Comparison of ENCODE assay signal across 17 cellular contexts in genomic region chr15:94239474-94239873, GRCh38. TPM values are rescaled to one million over a fixed set of nuclear protein-coding genes. Genes with fewer than 3 reads are reported as not detected.
A peak's percentile ranks its signal among the peaks of the same experiment; 100 is the strongest.
DNase-seq lines count a peak whose midpoint lies in the region; ATAC-seq, FAIRE-seq and TF ChIP-seq lines count a peak whose summit lies in the region.
"Had no signal": no experiment of that assay in that cellular context is flagged by ENCODE, and none has a peak within 500 bp of the region (broad histone marks: within the 10 kb centered on the region; RNA-seq: fewer than 3 reads in every experiment).

No MANE protein-coding gene starts in this region.

- FAIRE-seq in HepG2 (lab: Jason Lieb, UNC), result no peak

- H3K9me3 Mint-ChIP-seq in MCF 10A (ENCODE audit: unreplicated experiment), result no peaks in the 10 kb centered on the region
- H3K9me3 Mint-ChIP-seq in activated CD8-positive, alpha-beta T cell treated with anti-CD3 and anti-CD28 coated beads, Interleukin-2, amount 10 ng/mL, durations not matched to agents 7 days and 5 days (ENCODE audit: insufficient read depth), result no peaks in the 10 kb centered on the region
- H3K9me3 Mint-ChIP-seq: WTC11 had no signal

- H3K27ac ChIP-seq in right lobe of liver (peak overlapping the region in 1 of 3 donors; percentile 49), HepG2 (ENCODE audit: extremely low read length, insufficient read depth, low read length) (no peak overlapping the region), left lung (peak overlapping the region; percentile 13 to 24), thyroid gland (peak overlapping the region; percentile 61 to 85 (median 75))
- H3K27ac ChIP-seq: SK-N-MC had no signal

- H4K20me1 ChIP-seq in HepG2 (ENCODE audit: insufficient read depth, low read length), result no peaks in the 10 kb centered on the region

- intact Hi-C loops in right lobe of liver (cut with DNase I) (no loop called here), HepG2 (cut with micrococcal nuclease; ENCODE audit: unreplicated experiment) (no loop called here), MCF 10A (cut with micrococcal nuclease) (loop anchor here (2.0 to 10.0 kb wide), 2 partner anchors 85 to 1215 kb away; no protein-coding TSS in a partner anchor), left lung (cut with DNase I) (no loop called here), thyroid gland (cut with DNase I) (no loop called here)

- no TSS peak for BruUV-seq in HepG2 (replicated peaks; lab: Mats Ljungman, UMichigan)
- no TSS peak for BruUV-seq in MCF 10A (replicated peaks; lab: Mats Ljungman, UMichigan)

- H3K4me1 ChIP-seq in right lobe of liver (peaks cover 0 to 6% (median 0%) of the 10 kb centered on the region in 4 donors), HepG2 (ENCODE audit: insufficient read depth, low read length) (no peaks in the 10 kb centered on the region), left lung (peaks cover 8 to 68% of the 10 kb centered on the region in 2 donors), thyroid gland (peaks cover 26 to 65% of the 10 kb centered on the region in 2 donors)

- TF ChIP-seq POLR2A in right lobe of liver (IDR thresholded peaks at IDR 0.05) (no peak), HepG2 (IDR thresholded peaks at IDR 0.05; ENCODE audit: insufficient read depth in 1 of 2, low read depth in 2 of 2, low read length in 2 of 2) (no peak), thyroid gland (IDR thresholded peaks at IDR 0.05) (no peak)

- DNase-seq in right lobe of liver, result no peak
- no peak for DNase-seq in HepG2 (ENCODE audit: low spot score)
- DNase-seq in MCF 10A (ENCODE audit: unreplicated experiment), result peak; percentile 81
- DNase-seq in left lung, result no peak
- peak in 1 of 2 donors; percentile 19 for DNase-seq in thyroid gland
- no peak for DNase-seq in activated CD8-positive, alpha-beta T cell treated with anti-CD3 and anti-CD28 coated beads, Interleukin-2, amount 10 ng/mL, durations not matched to agents 7 days and 5 days
- no peak for DNase-seq in ureter (ENCODE audit: low spot score)
- no peak for DNase-seq in NCI-H2107 treated with DMSO at 0.1 percent for 48 hours (lab: John Stamatoyannopoulos, UW; ENCODE audit: unreplicated experiment)
- DNase-seq: glutamatergic neuron, Kasumi-1, kidney, NCI-H1417 treated with DMSO at 0.1 percent for 48 hours, NCI-H2227 treated with DMSO at 0.1 percent for 48 hours, transverse colon had no signal

- in situ Hi-C loops in HepG2 (cut with HindIII; ENCODE audit: extremely low pct_ligation_motif_present, low pct_unique_long_range_greater_than_20kb), result no loop called here

- POLR2A ChIA-PET in HepG2 (lab: Yijun Ruan, JAX), result no interaction called here
- POLR2A ChIA-PET in MCF 10A (lab: Yijun Ruan, JAX), result interaction anchor here (0.9 to 5.2 kb wide), 11 partner anchors 9 to 83 kb away, joined by 3 to 85 read pairs (median 4); partner anchors contain the start of gene MCTP2
- POLR2A ChIA-PET in activated CD8-positive, alpha-beta T cell treated with anti-CD3 and anti-CD28 coated beads, Interleukin-2, amount 10 ng/mL, durations not matched to agents 7 days and 5 days (lab: Charles Lee), result interaction anchor here (1.6 kb wide), 1 partner anchor 8 kb away, joined by 8 read pairs; the partner anchor contains the start of gene MCTP2

- no peaks in the 10 kb centered on the region for H3K27me3 Mint-ChIP-seq in MCF 10A (ENCODE audit: insufficient read depth, unreplicated experiment)
- no peaks in the 10 kb centered on the region for H3K27me3 Mint-ChIP-seq in activated CD8-positive, alpha-beta T cell treated with anti-CD3 and anti-CD28 coated beads, Interleukin-2, amount 10 ng/mL, durations not matched to agents 7 days and 5 days (ENCODE audit: low read depth)
- H3K27me3 Mint-ChIP-seq: activated naive CD8-positive, alpha-beta T cell had no signal

- H3K4me3 Mint-ChIP-seq in MCF 10A (ENCODE audit: unreplicated experiment), result peak overlapping the region; percentile 7
- H3K4me3 Mint-ChIP-seq in activated CD8-positive, alpha-beta T cell treated with anti-CD3 and anti-CD28 coated beads, Interleukin-2, amount 10 ng/mL, durations not matched to agents 7 days and 5 days, result no peak overlapping the region
- H3K4me3 Mint-ChIP-seq: activated naive CD8-positive, alpha-beta T cell; WTC11 had no signal

- H3K4me1 Mint-ChIP-seq in MCF 10A (ENCODE audit: insufficient read depth, unreplicated experiment), result peaks cover 37% of the 10 kb centered on the region
- peaks cover 62% of the 10 kb centered on the region for H3K4me1 Mint-ChIP-seq in activated CD8-positive, alpha-beta T cell treated with anti-CD3 and anti-CD28 coated beads, Interleukin-2, amount 10 ng/mL, durations not matched to agents 7 days and 5 days (ENCODE audit: low read depth)

- no peaks in the 10 kb centered on the region for H3K36me3 Mint-ChIP-seq in MCF 10A (ENCODE audit: insufficient read depth, unreplicated experiment)
- H3K36me3 Mint-ChIP-seq in activated CD8-positive, alpha-beta T cell treated with anti-CD3 and anti-CD28 coated beads, Interleukin-2, amount 10 ng/mL, durations not matched to agents 7 days and 5 days (ENCODE audit: low read depth), result peaks cover 33% of the 10 kb centered on the region
- H3K36me3 Mint-ChIP-seq: activated naive CD8-positive, alpha-beta T cell; WTC11 had no signal

- CTCF ChIA-PET in HepG2 (lab: Yijun Ruan, JAX; ENCODE audit: low intra/inter-chr PET ratio, low total read pairs) (no interaction called here), MCF 10A (lab: Yijun Ruan, JAX) (interaction anchor here (1.0 to 4.4 kb wide), 4 partner anchors 12 to 88 kb away, joined by 3 to 30 read pairs (median 4); no protein-coding TSS in a partner anchor)
- CTCF ChIA-PET in activated CD8-positive, alpha-beta T cell treated with anti-CD3 and anti-CD28 coated beads, Interleukin-2, amount 10 ng/mL, durations not matched to agents 7 days and 5 days (lab: Charles Lee), result interaction anchor here (0.8 to 2.9 kb wide), 4 partner anchors 9 to 85 kb away, joined by 3 to 17 read pairs (median 8); partner anchors contain the start of gene MCTP2

- no peak overlapping the region for H3K9ac ChIP-seq in HepG2 (ENCODE audit: insufficient read depth, low read depth, low read length)

- H3K9me3 ChIP-seq in right lobe of liver (no peaks in the 10 kb centered on the region), HepG2 (ENCODE audit: low read length) (peaks cover 4% of the 10 kb centered on the region; the same call in 1 of the 2 replicates), left lung (no peaks in the 10 kb centered on the region), thyroid gland (no peaks in the 10 kb centered on the region)
- H3K9me3 ChIP-seq: transverse colon had no signal

- no peak for TF ChIP-seq EP300 in HepG2 (IDR thresholded peaks at IDR 0.05; ENCODE audit: low read depth in 2 of 2, low read length in 2 of 2)
- no peak for TF ChIP-seq EP300 in HepG2 (CRISPR knock-in tag; IDR thresholded peaks at IDR 0.05; ENCODE audit: borderline replicate concordance)

- no peak overlapping the region for H2AFZ ChIP-seq in HepG2 (ENCODE audit: low read length)

- WGBS in right lobe of liver (ENCODE audit: insufficient coverage, low coverage, low lambda C conversion rate, missing lambda C conversion rate), result 35% methylated on average over 2 of the region's 2 CpGs
- WGBS in HepG2 (ENCODE audit: low lambda C conversion rate), result 42% methylated on average over 2 of the region's 2 CpGs
- 25 to 29% methylated on average over 2 of the region's 2 CpGs for WGBS in thyroid gland, 2 donors

- no peaks in the 10 kb centered on the region for H3K36me3 ChIP-seq in right lobe of liver
- no peaks in the 10 kb centered on the region for H3K36me3 ChIP-seq in HepG2 (replicated peaks in 1 of 2; ENCODE audit: control insufficient read depth in 1 of 2, insufficient read depth in 2 of 2, low read length in 2 of 2)
- H3K36me3 ChIP-seq in left lung, result no peaks in the 10 kb centered on the region
- no peaks in the 10 kb centered on the region for H3K36me3 ChIP-seq in thyroid gland
- H3K36me3 ChIP-seq: transverse colon had no signal

- no peak for TF ChIP-seq RAD21 in HepG2 (CRISPR knock-in tag; IDR thresholded peaks at IDR 0.05)

- H3K27me3 ChIP-seq in right lobe of liver, result no peaks in the 10 kb centered on the region
- H3K27me3 ChIP-seq in HepG2 (ENCODE audit: control insufficient read depth in 1 of 2, insufficient read depth in 2 of 2, low read length in 2 of 2), result no peaks in the 10 kb centered on the region
- H3K27me3 ChIP-seq in left lung, result no peaks in the 10 kb centered on the region
- H3K27me3 ChIP-seq in thyroid gland, result no peaks in the 10 kb centered on the region
- H3K27me3 ChIP-seq: transverse colon had no signal

- no peak for TF ChIP-seq CTCF in right lobe of liver (IDR thresholded peaks at IDR 0.05)
- TF ChIP-seq CTCF in HepG2 (CRISPR knock-in tag; IDR thresholded peaks at IDR 0.05), result no peak
- TF ChIP-seq CTCF in MCF 10A (IDR thresholded peaks at IDR 0.05; ENCODE audit: unreplicated experiment), result no peak
- TF ChIP-seq CTCF in left lung (IDR thresholded peaks at IDR 0.05), result no peak
- no peak for TF ChIP-seq CTCF in thyroid gland (IDR thresholded peaks at IDR 0.05)

- ATAC-seq in right lobe of liver, result peak; percentile 61 to 67 (median 63)
- no peak for ATAC-seq in HepG2
- ATAC-seq in left lung, result peak; percentile 32
- no peak for ATAC-seq in activated CD8-positive, alpha-beta T cell treated with anti-CD3 and anti-CD28 coated beads, Interleukin-2, amount 10 ng/mL, durations not matched to agents 7 days and 5 days
- ATAC-seq: WTC11 had no signal

- peaks cover 11% of the 10 kb centered on the region for H3K79me2 ChIP-seq in HepG2 (ENCODE audit: insufficient read depth, low read length)

- H3K4me3 ChIP-seq in right lobe of liver (no peak overlapping the region), HepG2 (replicated peaks in 1 of 3; ENCODE audit: insufficient read depth in 1 of 3, low read depth in 2 of 3, low read length in 3 of 3) (no peak overlapping the region), left lung (no peak overlapping the region), thyroid gland (replicated peaks in 1 of 3) (no peak overlapping the region)
- H3K4me3 ChIP-seq: SK-N-MC, transverse colon had no signal

- no peak overlapping the region for H3K4me2 ChIP-seq in HepG2 (ENCODE audit: low read depth, low read length)

- H3K27ac Mint-ChIP-seq in MCF 10A (ENCODE audit: low read depth, unreplicated experiment), result peak overlapping the region; percentile 86
- no peak overlapping the region for H3K27ac Mint-ChIP-seq in activated CD8-positive, alpha-beta T cell treated with anti-CD3 and anti-CD28 coated beads, Interleukin-2, amount 10 ng/mL, durations not matched to agents 7 days and 5 days
- H3K27ac Mint-ChIP-seq: activated naive CD8-positive, alpha-beta T cell; WTC11 had no signal

RNA-seq across cellular contexts. Expression of gene MCTP2, which starts 8.1 kb away (rescaled TPM):
- total RNA-seq in right lobe of liver (1 to 10 TPM; 1.8 to 5.3 (median 2.9) TPM), HepG2 (2016; rRNA removed; fragmentation: Illumina TruSeq; extraction: Trizol) (2.7 and 5.1 TPM in 2 replicates), MCF 10A (2022) (20.5 and 25.7 TPM in 2 replicates), left lung (10 to 100 TPM; 33.2 to 38.8 TPM), thyroid gland (10 to 100 TPM; 35.2 to 84.0 (median 61.2) TPM), ureter (50.7 TPM)
- total RNA-seq in HepG2 (2016; cell fraction: cytosol; rRNA removed; fragmentation: Illumina TruSeq; extraction: Trizol; ENCODE audit: low read depth), result 16.9 and 19.1 TPM in 2 replicates
- total RNA-seq in HepG2 (2016; cell fraction: insoluble cytoplasmic fraction; rRNA removed; fragmentation: Illumina TruSeq; extraction: Trizol), result 3.2 and 5.9 TPM in 2 replicates
- total RNA-seq in HepG2 (2016; cell fraction: membrane; rRNA removed; fragmentation: Illumina TruSeq; extraction: Trizol), result 4.6 and 5.4 TPM in 2 replicates
- 13.1 and 13.3 TPM in 2 replicates for total RNA-seq in HepG2 (2016; cell fraction: nucleus; rRNA removed; fragmentation: Illumina TruSeq; extraction: Trizol)
- polyA plus RNA-seq in HepG2 (2011; rRNA removed), result 8.5 and 8.6 TPM in 2 replicates
- polyA plus RNA-seq in HepG2 (2011; cell fraction: cytosol; rRNA removed), result 6.4 and 7.5 TPM in 2 replicates
- 15.5 and 17.5 TPM in 2 replicates for polyA plus RNA-seq in HepG2 (2011; cell fraction: nucleus; rRNA removed)
- 2.3 and 2.5 TPM in 2 replicates for polyA plus RNA-seq in HepG2 (2012)
- polyA plus RNA-seq in HepG2 (2016; cell fraction: cytosol; fragmentation: Illumina TruSeq; extraction: Trizol; ENCODE audit: low read depth), result 0.10 and 0.17 TPM in 2 replicates
- 2.3 and 2.5 TPM in 2 replicates for polyA plus RNA-seq in HepG2 (2016; cell fraction: insoluble cytoplasmic fraction; fragmentation: Illumina TruSeq; extraction: Trizol; ENCODE audit: low read depth)
- polyA plus RNA-seq in HepG2 (2016; cell fraction: membrane; fragmentation: Illumina TruSeq; extraction: Trizol; ENCODE audit: low read depth), result 0.20 and 0.23 TPM in 2 replicates
- polyA plus RNA-seq in HepG2 (2016; cell fraction: nucleus; fragmentation: Illumina TruSeq; extraction: Trizol; ENCODE audit: insufficient read depth, low read depth), result 3.1 and 5.2 TPM in 2 replicates
- 12.2 and 23.0 TPM in 2 replicates for polyA minus RNA-seq in HepG2 (2011; rRNA and poly(A)+ RNA removed; ENCODE audit: low replicate concordance)
- polyA minus RNA-seq in HepG2 (2011; cell fraction: cytosol; rRNA and poly(A)+ RNA removed), result 6.9 and 7.4 TPM in 2 replicates
- 38.0 and 39.8 TPM in 2 replicates for polyA minus RNA-seq in HepG2 (2011; cell fraction: nucleus; rRNA and poly(A)+ RNA removed)
- 10 to 100 TPM; 26.2 to 26.9 TPM for total RNA-seq in activated CD8-positive, alpha-beta T cell treated with anti-CD3 and anti-CD28 coated beads, Interleukin-2, amount 10 ng/mL, durations not matched to agents 7 days and 5 days

Comparison
In these comparisons a context has a peak if more than half of its experiments do, and no peak if none do; other contexts are left out.
1. ATAC-seq: peak in right lobe of liver (4 of 4) and left lung (single experiment); none in HepG2 (single experiment) and activated CD8-positive, alpha-beta T cell treated with anti-CD3 and anti-CD28 coated beads, Interleukin-2, amount 10 ng/mL, durations not matched to agents 7 days and 5 days (single experiment).